Comparison of ENCODE assay signal across 1 cellular context in genomic region chr14:37024166-37024565, GRCh38.
TF ChIP-seq lines count a peak whose summit lies in the region.

No MANE protein-coding gene starts in this region.

TF ChIP-seq in Ishikawa, 13 proteins besides CTCF, POLR2A, EP300 and RAD21 (continued from another document):
- TF ChIP-seq REST (IDR thresholded peaks at IDR 0.05; ENCODE audit: low read depth), result no peak
- no peak for TF ChIP-seq FOXM1 (IDR thresholded peaks at IDR 0.05; ENCODE audit: borderline replicate concordance, low read depth)
- TF ChIP-seq ZBTB7A (IDR thresholded peaks at IDR 0.05; ENCODE audit: low read depth), result no peak
- TF ChIP-seq CEBPB (IDR thresholded peaks at IDR 0.05), result no peak
- TF ChIP-seq YY1 (IDR thresholded peaks at IDR 0.05; ENCODE audit: low read depth), result no peak
